33 cellular contexts compared by ENCODE assay signal in genomic region chr5:154053468-154053867, GRCh38.
"Had no signal": no experiment of that assay in that cellular context is flagged by ENCODE, and none has a peak within 500 bp of the region (broad histone marks: within the 10 kb centered on the region; RNA-seq: fewer than 3 reads in every experiment).

No MANE protein-coding gene starts in this region.

- DNase-seq: activated CD4-positive, alpha-beta T cell treated with anti-CD3 and anti-CD28 coated beads for 1 hour; activated CD4-positive, alpha-beta T cell treated with anti-CD3 and anti-CD28 coated beads, Interleukin-2, amount 10 ng/mL, durations not matched to agents 24 days and 14 days; activated CD4-positive, alpha-beta T cell treated with anti-CD3 and anti-CD28 coated beads, Interleukin-2, amount 50 U/mL, for 48 hours; activated CD8-positive, alpha-beta memory T cell treated with anti-CD3 and anti-CD28 coated beads for 24 hours; activated CD8-positive, alpha-beta memory T cell treated with anti-CD3 and anti-CD28 coated beads, Interleukin-2, amount 10 ng/mL, durations not matched to agents 7 days and 5 days; activated CD8-positive, alpha-beta memory T cell treated with anti-CD3 and anti-CD28 coated beads, Interleukin-2, amount 50 U/mL, for 48 hours; activated effector memory CD4-positive, alpha-beta T cell treated with anti-CD3 and anti-CD28 coated beads, Interleukin-2, amount 50 U/mL, for 16 hours; activated naive CD4-positive, alpha-beta T cell; activated naive CD4-positive, alpha-beta T cell treated with anti-CD3 and anti-CD28 coated beads, Interleukin-2, amount 50 U/mL, for 16 hours; activated naive CD8-positive, alpha-beta T cell treated with anti-CD3 and anti-CD28 coated beads, Interleukin-2, amount 10 ng/mL, durations not matched to agents 7 days and 5 days; activated T-cell treated with anti-CD3 and anti-CD28 coated beads, Interleukin-2, amount 50 U/mL, for 48 hours; adrenal gland; body of pancreas; caudate nucleus; cerebellar nuclear complex; Kasumi-1; KG1; MM.1S; NCI-H1092 treated with DMSO at 0.1 percent for 48 hours; NCI-H1417; NCI-H146; NCI-H187; NCI-H2029 treated with DMSO at 0.1 percent for 48 hours; NCI-H2107; NCI-H2171; NCI-H510A; NCI-H526; NCI-H748 treated with DMSO at 0.1 percent for 48 hours; NK-92 treated with Interleukin-12 subunit alpha and Interleukin-12 subunit beta, amount 100 ng/mL, for 24 hours; PC-9; SW 1271 had no signal

- H3K9me3 Mint-ChIP-seq: activated CD4-positive, alpha-beta T cell treated with anti-CD3 and anti-CD28 coated beads, Interleukin-2, amount 10 ng/mL, durations not matched to agents 24 days and 14 days; activated naive CD8-positive, alpha-beta T cell treated with anti-CD3 and anti-CD28 coated beads, Interleukin-2, amount 10 ng/mL, durations not matched to agents 7 days and 5 days; WTC11 had no signal

- ATAC-seq: activated CD8-positive, alpha-beta memory T cell treated with anti-CD3 and anti-CD28 coated beads, Interleukin-2, amount 10 ng/mL, durations not matched to agents 7 days and 5 days; body of pancreas; Right ventricle myocardium inferior; WTC11 had no signal

- H3K27ac Mint-ChIP-seq: activated CD4-positive, alpha-beta T cell treated with anti-CD3 and anti-CD28 coated beads, Interleukin-2, amount 10 ng/mL, durations not matched to agents 24 days and 14 days; activated CD8-positive, alpha-beta memory T cell treated with anti-CD3 and anti-CD28 coated beads, Interleukin-2, amount 10 ng/mL, durations not matched to agents 7 days and 5 days; activated naive CD8-positive, alpha-beta T cell treated with anti-CD3 and anti-CD28 coated beads, Interleukin-2, amount 10 ng/mL, durations not matched to agents 7 days and 5 days; WTC11 had no signal

- H3K9me3 ChIP-seq: adrenal gland, body of pancreas had no signal

- H3K27me3 Mint-ChIP-seq: activated CD4-positive, alpha-beta T cell treated with anti-CD3 and anti-CD28 coated beads, Interleukin-2, amount 10 ng/mL, durations not matched to agents 24 days and 14 days; activated CD8-positive, alpha-beta memory T cell treated with anti-CD3 and anti-CD28 coated beads, Interleukin-2, amount 10 ng/mL, durations not matched to agents 7 days and 5 days; activated naive CD8-positive, alpha-beta T cell treated with anti-CD3 and anti-CD28 coated beads, Interleukin-2, amount 10 ng/mL, durations not matched to agents 7 days and 5 days had no signal

- H3K4me3 Mint-ChIP-seq: activated CD4-positive, alpha-beta T cell treated with anti-CD3 and anti-CD28 coated beads, Interleukin-2, amount 10 ng/mL, durations not matched to agents 24 days and 14 days; activated CD8-positive, alpha-beta memory T cell treated with anti-CD3 and anti-CD28 coated beads, Interleukin-2, amount 10 ng/mL, durations not matched to agents 7 days and 5 days; activated naive CD8-positive, alpha-beta T cell treated with anti-CD3 and anti-CD28 coated beads, Interleukin-2, amount 10 ng/mL, durations not matched to agents 7 days and 5 days; WTC11 had no signal
